ENCODE assay signal across 35 cellular contexts in the genomic region with DNA sequence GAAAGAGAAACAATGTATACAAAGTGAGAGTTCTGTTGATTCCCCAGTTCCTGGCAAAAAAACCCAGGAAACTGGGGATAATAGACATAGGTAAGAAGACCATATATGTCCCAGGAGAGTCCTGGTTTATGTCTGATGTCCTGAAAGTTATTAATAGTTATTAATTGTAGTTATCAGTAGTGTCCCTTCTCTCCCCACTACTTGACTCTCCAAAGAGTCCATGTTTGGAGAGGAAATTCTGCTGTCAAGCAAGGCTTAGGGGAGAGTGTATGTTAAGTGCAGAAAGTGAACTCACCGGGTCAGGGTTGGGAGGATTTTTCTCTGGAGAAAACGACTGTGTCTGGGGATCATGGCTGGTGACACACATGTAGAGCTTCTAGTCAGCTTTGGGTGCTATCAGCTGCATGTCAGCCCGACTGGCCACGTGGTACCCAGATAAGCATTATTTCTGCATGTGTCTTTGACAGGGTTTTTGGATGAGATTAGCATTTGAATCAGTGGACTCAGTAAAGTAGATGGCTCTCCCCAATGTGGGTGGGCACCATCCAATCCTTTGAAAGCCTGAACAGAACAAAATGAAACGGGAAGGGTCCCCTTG.
"Had no signal": no experiment of that assay in that cellular context is flagged by ENCODE, and none has a peak within 500 bp of the region (broad histone marks: within the 10 kb centered on the region; RNA-seq: fewer than 3 reads in every experiment).

No MANE protein-coding gene starts in this region.

- H3K4me1 ChIP-seq: adrenal gland, body of pancreas had no signal

- H3K27ac Mint-ChIP-seq: activated B cell treated with CpG ODN at 0.5 μM for 24 hours; activated CD8-positive, alpha-beta memory T cell treated with anti-CD3 and anti-CD28 coated beads, Interleukin-2, amount 10 ng/mL, durations not matched to agents 7 days and 5 days; activated CD8-positive, alpha-beta T cell treated with anti-CD3 and anti-CD28 coated beads, Interleukin-2, amount 10 ng/mL, durations not matched to agents 7 days and 5 days; activated naive CD4-positive, alpha-beta T cell treated with anti-CD3 and anti-CD28 coated beads for 36 hours; activated naive CD4-positive, alpha-beta T cell treated with anti-CD3 and anti-CD28 coated beads, Interleukin-2, amount 50 U/mL, for 24 hours; activated naive CD8-positive, alpha-beta T cell treated with anti-CD3 and anti-CD28 coated beads for 36 hours; activated naive CD8-positive, alpha-beta T cell treated with anti-CD3 and anti-CD28 coated beads, Interleukin-2, amount 50 U/mL, for 24 hours; activated T-helper 1 cell treated with anti-CD3 and anti-CD28 coated beads, Interleukin-12 subunit alpha, Interleukin-12 subunit beta, Interleukin-2, Interleukin-4 antibody, amounts not matched to agents 30 ng/mL and 10 ng/mL and 1 ng/mL, durations not matched to agents 14 hours and 24 hours and 36 hours; activated T-helper 2 cell treated with anti-CD3 and anti-CD28 coated beads, Interferon-gamma antibody, Interleukin-2, Interleukin-4, amounts not matched to agents 10 μg/mL and 5 μg/mL and 100 μg/mL, durations not matched to agents 14 hours and 24 hours and 36 hours; dendritic cell treated with granulocyte-macrophage colony-stimulating factor and Interleukin-4, amounts not matched to agents 40 ng/mL and 50 ng/mL, for 4 days; endodermal cell; T-helper 17 cell; T-helper 2 cell treated with Interferon-gamma antibody and Interleukin-4, amounts not matched to agents 5 μg/mL and 100 μg/mL, for 36 hours had no signal

- H3K9me3 Mint-ChIP-seq: activated B cell treated with CpG ODN at 0.5 μM for 24 hours; activated naive CD4-positive, alpha-beta T cell treated with anti-CD3 and anti-CD28 coated beads, Interleukin-2, amount 50 U/mL, for 24 hours; activated naive CD8-positive, alpha-beta T cell treated with anti-CD3 and anti-CD28 coated beads for 36 hours; activated naive CD8-positive, alpha-beta T cell treated with anti-CD3 and anti-CD28 coated beads, Interleukin-2, amount 50 U/mL, for 24 hours; activated T-helper 1 cell treated with anti-CD3 and anti-CD28 coated beads, Interleukin-12 subunit alpha, Interleukin-12 subunit beta, Interleukin-2, Interleukin-4 antibody, amounts not matched to agents 30 ng/mL and 10 ng/mL and 1 ng/mL, durations not matched to agents 14 hours and 24 hours and 36 hours; activated T-helper 2 cell treated with anti-CD3 and anti-CD28 coated beads, Interferon-gamma antibody, Interleukin-2, Interleukin-4, amounts not matched to agents 10 μg/mL and 5 μg/mL and 100 μg/mL, durations not matched to agents 14 hours and 24 hours and 36 hours; dendritic cell treated with granulocyte-macrophage colony-stimulating factor and Interleukin-4, amounts not matched to agents 40 ng/mL and 50 ng/mL, for 4 days; endodermal cell; T-helper 2 cell treated with Interferon-gamma antibody and Interleukin-4, amounts not matched to agents 5 μg/mL and 100 μg/mL, for 36 hours had no signal

- H3K36me3 ChIP-seq: adrenal gland, WERI-Rb-1 had no signal

- H3K4me3 ChIP-seq: adrenal gland, body of pancreas, coronary artery, dorsolateral prefrontal cortex had no signal

- H3K36me3 Mint-ChIP-seq: activated CD8-positive, alpha-beta memory T cell treated with anti-CD3 and anti-CD28 coated beads, Interleukin-2, amount 10 ng/mL, durations not matched to agents 7 days and 5 days; activated naive CD4-positive, alpha-beta T cell treated with anti-CD3 and anti-CD28 coated beads, Interleukin-2, amount 50 U/mL, for 24 hours; activated naive CD8-positive, alpha-beta T cell treated with anti-CD3 and anti-CD28 coated beads for 36 hours had no signal

- H3K27me3 Mint-ChIP-seq: activated B cell treated with CpG ODN at 0.5 μM for 24 hours; activated CD8-positive, alpha-beta memory T cell treated with anti-CD3 and anti-CD28 coated beads, Interleukin-2, amount 10 ng/mL, durations not matched to agents 7 days and 5 days; activated naive CD8-positive, alpha-beta T cell treated with anti-CD3 and anti-CD28 coated beads for 36 hours; central memory CD8-positive, alpha-beta T cell; T-helper 17 cell had no signal

- H3K4me3 Mint-ChIP-seq: activated B cell treated with CpG ODN at 0.5 μM for 24 hours; activated CD8-positive, alpha-beta memory T cell treated with anti-CD3 and anti-CD28 coated beads, Interleukin-2, amount 10 ng/mL, durations not matched to agents 7 days and 5 days; activated CD8-positive, alpha-beta T cell treated with anti-CD3 and anti-CD28 coated beads, Interleukin-2, amount 10 ng/mL, durations not matched to agents 7 days and 5 days; activated naive CD4-positive, alpha-beta T cell treated with anti-CD3 and anti-CD28 coated beads for 36 hours; activated naive CD4-positive, alpha-beta T cell treated with anti-CD3 and anti-CD28 coated beads, Interleukin-2, amount 50 U/mL, for 24 hours; activated naive CD8-positive, alpha-beta T cell treated with anti-CD3 and anti-CD28 coated beads for 36 hours; activated naive CD8-positive, alpha-beta T cell treated with anti-CD3 and anti-CD28 coated beads, Interleukin-2, amount 50 U/mL, for 24 hours; activated T-helper 1 cell treated with anti-CD3 and anti-CD28 coated beads, Interleukin-12 subunit alpha, Interleukin-12 subunit beta, Interleukin-2, Interleukin-4 antibody, amounts not matched to agents 30 ng/mL and 10 ng/mL and 1 ng/mL, durations not matched to agents 14 hours and 24 hours and 36 hours; central memory CD8-positive, alpha-beta T cell; dendritic cell treated with granulocyte-macrophage colony-stimulating factor and Interleukin-4, amounts not matched to agents 40 ng/mL and 50 ng/mL, for 4 days; endodermal cell; T-helper 17 cell; T-helper 2 cell treated with Interferon-gamma antibody and Interleukin-4, amounts not matched to agents 5 μg/mL and 100 μg/mL, for 36 hours had no signal

- H3K27me3 ChIP-seq: adrenal gland, body of pancreas, dorsolateral prefrontal cortex had no signal

- H3K4me1 Mint-ChIP-seq: activated B cell treated with CpG ODN at 0.5 μM for 24 hours; activated CD8-positive, alpha-beta memory T cell treated with anti-CD3 and anti-CD28 coated beads, Interleukin-2, amount 10 ng/mL, durations not matched to agents 7 days and 5 days; activated naive CD4-positive, alpha-beta T cell treated with anti-CD3 and anti-CD28 coated beads, Interleukin-2, amount 50 U/mL, for 24 hours; activated naive CD8-positive, alpha-beta T cell treated with anti-CD3 and anti-CD28 coated beads for 36 hours; activated naive CD8-positive, alpha-beta T cell treated with anti-CD3 and anti-CD28 coated beads, Interleukin-2, amount 50 U/mL, for 24 hours; central memory CD8-positive, alpha-beta T cell; T-helper 17 cell had no signal

- H3K9me3 ChIP-seq: adrenal gland, body of pancreas had no signal

- ATAC-seq: activated CD4-positive, CD25-positive, alpha-beta regulatory T cell treated with anti-CD3 and anti-CD28 coated beads, Interleukin-2, amount 50 U/mL, for 24 hours; activated CD8-positive, alpha-beta memory T cell treated with anti-CD3 and anti-CD28 coated beads, Interleukin-2, amount 10 ng/mL, durations not matched to agents 7 days and 5 days; activated CD8-positive, alpha-beta T cell treated with anti-CD3 and anti-CD28 coated beads, Interleukin-2, amount 10 ng/mL, durations not matched to agents 7 days and 5 days; activated naive CD8-positive, alpha-beta T cell treated with anti-CD3 and anti-CD28 coated beads, Interleukin-2, amount 50 U/mL, for 24 hours; body of pancreas; esophagus mucosa; T-helper 17 cell had no signal

- FAIRE-seq: frontal cortex had no signal

- H3K27ac ChIP-seq: adrenal gland, body of pancreas, coronary artery, dorsolateral prefrontal cortex, WERI-Rb-1 had no signal

- DNase-seq: activated B cell treated with CpG ODN at 0.5 μM for 24 hours; activated CD4-positive, alpha-beta T cell treated with anti-CD3 and anti-CD28 coated beads for 48 hours; activated CD4-positive, alpha-beta T cell treated with anti-CD3 and anti-CD28 coated beads, Interleukin-2, amount 50 U/mL, for 1 hour; activated CD4-positive, alpha-beta T cell treated with anti-CD3 and anti-CD28 coated beads, Interleukin-2, amount 50 U/mL, for 48 hours; activated CD8-positive, alpha-beta memory T cell treated with anti-CD3 and anti-CD28 coated beads, Interleukin-2, amount 10 ng/mL, durations not matched to agents 7 days and 5 days; activated CD8-positive, alpha-beta memory T cell treated with anti-CD3 and anti-CD28 coated beads, Interleukin-2, amount 50 U/mL, for 4 hours; activated CD8-positive, alpha-beta T cell treated with anti-CD3 and anti-CD28 coated beads, Interleukin-2, amount 10 ng/mL, durations not matched to agents 7 days and 5 days; activated effector memory CD4-positive, alpha-beta T cell treated with anti-CD3 and anti-CD28 coated beads, Interleukin-2, amount 50 U/mL, for 16 hours; activated naive CD4-positive, alpha-beta T cell treated with anti-CD3 and anti-CD28 coated beads for 36 hours; activated naive CD8-positive, alpha-beta T cell treated with anti-CD3 and anti-CD28 coated beads for 36 hours; activated naive CD8-positive, alpha-beta T cell treated with anti-CD3 and anti-CD28 coated beads, Interleukin-2, amount 50 U/mL, for 24 hours; activated T-cell treated with anti-CD3 and anti-CD28 coated beads, Interleukin-2, amount 50 U/mL, for 1 hour; activated T-cell treated with anti-CD3 and anti-CD28 coated beads, Interleukin-2, amount 50 U/mL, for 48 hours; adrenal gland; amygdala; aorta; body of pancreas; dorsolateral prefrontal cortex; effector memory CD4-positive, alpha-beta T cell; endodermal cell; foreskin fibroblast; T-helper 1 cell; T-helper 17 cell; T1000; WERI-Rb-1 had no signal
